12 cellular contexts compared by ENCODE assay signal in the genomic region with DNA sequence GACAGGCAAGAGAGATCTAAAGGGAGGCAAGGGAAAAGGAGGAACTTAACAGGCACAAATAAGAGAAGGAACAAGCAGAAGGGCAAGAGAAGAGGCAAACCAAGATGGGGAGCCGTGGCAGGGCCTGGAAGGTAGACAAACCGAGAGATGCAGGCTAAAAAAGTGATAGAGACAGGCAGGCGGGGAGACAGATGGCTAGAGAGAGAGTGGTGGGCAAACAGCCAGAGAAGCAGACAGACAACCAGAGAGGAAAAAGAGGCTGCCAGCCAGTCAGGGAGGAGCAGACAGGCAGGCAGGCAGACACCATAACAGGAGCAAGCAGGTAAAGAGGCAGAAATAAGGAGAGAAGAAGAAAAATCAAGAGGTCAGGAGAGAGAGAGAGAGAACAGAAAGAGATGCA. TPM values are rescaled to one million over a fixed set of nuclear protein-coding genes. Genes with fewer than 3 reads are reported as not detected.
DNase-seq lines count a peak whose midpoint lies in the region; ATAC-seq, FAIRE-seq and TF ChIP-seq lines count a peak whose summit lies in the region.
"Had no signal": no experiment of that assay in that cellular context is flagged by ENCODE, and none has a peak within 500 bp of the region (broad histone marks: within the 10 kb centered on the region; RNA-seq: fewer than 3 reads in every experiment).

No MANE protein-coding gene starts in this region.

- peaks cover 20% of the 10 kb centered on the region for H3K79me2 ChIP-seq in SU-DHL-6 (ENCODE audit: insufficient read depth, low read length)

- no peaks in the 10 kb centered on the region for H3K9me3 ChIP-seq in SU-DHL-6 (ENCODE audit: insufficient read depth, low read length)
- H3K9me3 ChIP-seq in naive thymus-derived CD4-positive, alpha-beta T cell (ENCODE audit: control insufficient read depth in 2 of 3, low read length in 3 of 3), result no peaks in the 10 kb centered on the region

- no peaks in the 10 kb centered on the region for H3K27me3 Mint-ChIP-seq in naive thymus-derived CD4-positive, alpha-beta T cell
- H3K27me3 Mint-ChIP-seq: dendritic cell treated with granulocyte-macrophage colony-stimulating factor and Interleukin-4, amounts not matched to agents 40 ng/mL and 50 ng/mL, for 4 days had no signal

- no peaks in the 10 kb centered on the region for H3K9me2 ChIP-seq in SU-DHL-6 (replicated peaks; ENCODE audit: insufficient read depth, low read length)

- intact Hi-C loops in naive thymus-derived CD4-positive, alpha-beta T cell (cut with micrococcal nuclease), result loop anchor here in 1 of 2 donors (10.0 kb wide), 1 partner anchor 343 kb away; no protein-coding TSS in a partner anchor

- peaks cover 8 to 35% of the 10 kb centered on the region in 2 donors for H3K4me1 ChIP-seq in naive thymus-derived CD4-positive, alpha-beta T cell (ENCODE audit: control insufficient read depth in 2 of 2, insufficient read depth in 2 of 2, low read length in 2 of 2)

- TF ChIP-seq POLR2A in GM12892 (IDR thresholded peaks at IDR 0.05; ENCODE audit: low read depth, low read length), result no peak

- peaks cover 0 to 10% (median 7%) of the 10 kb centered on the region in 7 donors for H3K4me1 Mint-ChIP-seq in naive thymus-derived CD4-positive, alpha-beta T cell

- POLR2A ChIA-PET in naive thymus-derived CD4-positive, alpha-beta T cell (lab: Charles Lee), result interaction anchor here (0.8 kb wide), 1 partner anchor 38 kb away, joined by 3 read pairs; no protein-coding TSS in a partner anchor

- H4K20me1 ChIP-seq in SU-DHL-6 (ENCODE audit: low read depth, low read length), result no peaks in the 10 kb centered on the region

- no peak overlapping the region for H2AFZ ChIP-seq in SU-DHL-6 (ENCODE audit: low read depth, low read length, severe bottlenecking)

- peaks cover 53% of the 10 kb centered on the region for H3F3A ChIP-seq in SU-DHL-6 (ENCODE audit: insufficient read depth)

- FAIRE-seq in GM12892 (lab: Jason Lieb, UNC), result no peak

- peak overlapping the region; percentile 32 for H3K4me3 ChIP-seq in SU-DHL-6 (ENCODE audit: insufficient read depth, low read length, poor library complexity, severe bottlenecking)
- H3K4me3 ChIP-seq in naive thymus-derived CD4-positive, alpha-beta T cell (ENCODE audit: low read length), result no peak overlapping the region

- peaks cover 18% of the 10 kb centered on the region for H3K36me3 ChIP-seq in SU-DHL-6 (ENCODE audit: low read length)
- H3K36me3 ChIP-seq in naive thymus-derived CD4-positive, alpha-beta T cell (ENCODE audit: control insufficient read depth in 2 of 3, insufficient read depth in 3 of 3, low read length in 3 of 3), result peaks cover 0 to 8% (median 4%) of the 10 kb centered on the region in 3 experiments

- ATAC-seq in naive thymus-derived CD4-positive, alpha-beta T cell, result no peak
- ATAC-seq in GM18909 (IDR thresholded peaks at IDR 0.05; ENCODE audit: poor library complexity, unreplicated experiment), result no peak

- H3K9ac ChIP-seq in SU-DHL-6 (ENCODE audit: low read length), result peak overlapping the region; percentile 57

- peaks cover 0 to 6% (median 0%) of the 10 kb centered on the region in 11 donors for H3K9me3 Mint-ChIP-seq in naive thymus-derived CD4-positive, alpha-beta T cell
- H3K9me3 Mint-ChIP-seq: dendritic cell treated with granulocyte-macrophage colony-stimulating factor and Interleukin-4, amounts not matched to agents 40 ng/mL and 50 ng/mL, for 4 days; mesothelial cell of epicardium had no signal

- CTCF ChIA-PET in naive thymus-derived CD4-positive, alpha-beta T cell (lab: Charles Lee), result no interaction called here

- H3K4me2 ChIP-seq in SU-DHL-6 (ENCODE audit: low read depth, low read length, poor library complexity, severe bottlenecking), result peak overlapping the region; percentile 96

- no peak for TF ChIP-seq CTCF in SU-DHL-6 (IDR thresholded peaks at IDR 0.05; ENCODE audit: insufficient read depth, low read length, poor library complexity, severe bottlenecking)

- H3K27ac Mint-ChIP-seq in naive thymus-derived CD4-positive, alpha-beta T cell, result no peak overlapping the region
- H3K27ac Mint-ChIP-seq: dendritic cell treated with granulocyte-macrophage colony-stimulating factor and Interleukin-4, amounts not matched to agents 40 ng/mL and 50 ng/mL, for 4 days; mesothelial cell of epicardium had no signal

- no peaks in the 10 kb centered on the region for H3K27me3 ChIP-seq in SU-DHL-6 (ENCODE audit: low read length)
- H3K27me3 ChIP-seq in naive thymus-derived CD4-positive, alpha-beta T cell (ENCODE audit: control insufficient read depth in 2 of 2, insufficient read depth in 2 of 2, low read length in 2 of 2), result no peaks in the 10 kb centered on the region

- peak overlapping the region; percentile 85 for H3K27ac ChIP-seq in SU-DHL-6 (ENCODE audit: low read depth, low read length)
- peak overlapping the region; percentile 60 for H3K27ac ChIP-seq in naive thymus-derived CD4-positive, alpha-beta T cell (ENCODE audit: low read depth, low read length)

- peak; percentile 73 for DNase-seq in DMS 273 treated with DMSO at 0.1 percent for 48 hours (lab: John Stamatoyannopoulos, UW)
- peak; percentile 96 for DNase-seq in NCI-H1694 treated with DMSO at 0.1 percent for 48 hours (lab: John Stamatoyannopoulos, UW)
- DNase-seq in naive thymus-derived CD4-positive, alpha-beta T cell, result peak in 2 of 9 donors; percentile 12 to 21
- DNase-seq in NCI-H2107 treated with DMSO at 0.1 percent for 48 hours (lab: John Stamatoyannopoulos, UW; ENCODE audit: unreplicated experiment), result no peak
- DNase-seq in epidermal melanocyte (ENCODE audit: insufficient read length, low spot score), result no peak
- DNase-seq in GM12892 (ENCODE audit: insufficient read length), result no peak
- DNase-seq: activated CD4-positive, CD25-positive, alpha-beta regulatory T cell treated with anti-CD3 and anti-CD28 coated beads, Interleukin-2, amount 50 U/mL, for 72 hours; stimulated activated CD8-positive, alpha-beta memory T cell treated with anti-CD3 and anti-CD28 coated beads, Interleukin-4, amount 100 ng/mL, for 48 hours had no signal

- H3K36me3 Mint-ChIP-seq in naive thymus-derived CD4-positive, alpha-beta T cell, result peaks cover 0 to 6% (median 2%) of the 10 kb centered on the region in 5 donors

- H3K4me3 Mint-ChIP-seq in naive thymus-derived CD4-positive, alpha-beta T cell, result no peak overlapping the region
- H3K4me3 Mint-ChIP-seq: dendritic cell treated with granulocyte-macrophage colony-stimulating factor and Interleukin-4, amounts not matched to agents 40 ng/mL and 50 ng/mL, for 4 days; mesothelial cell of epicardium had no signal

RNA-seq across cellular contexts. Expression of a gene that starts 6.9 kb away (rescaled TPM):
- total RNA-seq in naive thymus-derived CD4-positive, alpha-beta T cell, result 100 to 1,000 TPM; 189 to 417 (median 359) TPM
- 10 to 100 TPM; 12.7 to 39.3 TPM for polyA plus RNA-seq in naive thymus-derived CD4-positive, alpha-beta T cell
- 34.9 TPM for polyA plus RNA-seq in GM12892 (2012; ENCODE audit: missing spikeins)

RNA-seq across cellular contexts. Expression of a gene that starts 23.9 kb away (rescaled TPM):
- total RNA-seq in naive thymus-derived CD4-positive, alpha-beta T cell, result 10 to 100 TPM in 2 of 5 experiments, 1 to 10 TPM in 3; 8.4 to 14.2 (median 9.5) TPM
- 1 to 10 TPM; 7.5 to 7.9 TPM for polyA plus RNA-seq in naive thymus-derived CD4-positive, alpha-beta T cell
- 4.9 TPM for polyA plus RNA-seq in GM12892 (2012; ENCODE audit: missing spikeins)

RNA-seq across cellular contexts. Expression of a gene that starts 24.3 kb away (rescaled TPM):
- total RNA-seq in naive thymus-derived CD4-positive, alpha-beta T cell, result 10 to 100 TPM; 22.1 to 63.8 (median 24.9) TPM
- polyA plus RNA-seq in naive thymus-derived CD4-positive, alpha-beta T cell, result 100 to 1,000 TPM; 113 to 132 TPM
- polyA plus RNA-seq in GM12892 (2012; ENCODE audit: missing spikeins), result 76.3 TPM

RNA-seq across cellular contexts. Expression of a gene that starts 26.8 kb away (rescaled TPM):
- total RNA-seq in naive thymus-derived CD4-positive, alpha-beta T cell, result 10 to 100 TPM in 4 of 5 experiments, under 1 TPM in 1; 0.70 to 32.7 (median 11.6) TPM
- not detected for polyA plus RNA-seq in naive thymus-derived CD4-positive, alpha-beta T cell
- 0.76 TPM for polyA plus RNA-seq in GM12892 (2012; ENCODE audit: missing spikeins)

RNA-seq across cellular contexts. Expression of a gene that starts 34.4 kb away (rescaled TPM):
- total RNA-seq in naive thymus-derived CD4-positive, alpha-beta T cell, result 1 to 10 TPM; 2.6 to 8.2 (median 5.5) TPM
- 1 to 10 TPM; 3.2 to 4.9 TPM for polyA plus RNA-seq in naive thymus-derived CD4-positive, alpha-beta T cell
- polyA plus RNA-seq in GM12892 (2012; ENCODE audit: missing spikeins), result 3.8 TPM

Comparison
In these comparisons a context has a peak if more than half of its experiments do, and no peak if none do; other contexts are left out.
1. DNase-seq: peak in DMS 273 treated with DMSO at 0.1 percent for 48 hours (single experiment) and NCI-H1694 treated with DMSO at 0.1 percent for 48 hours (single experiment); none in NCI-H2107 treated with DMSO at 0.1 percent for 48 hours (single experiment), epidermal melanocyte (single experiment) and GM12892 (single experiment).